Comparison of ENCODE assay signal across 21 cellular contexts in genomic region chr13:70634893-70635292, GRCh38.
A peak's percentile ranks its signal among the peaks of the same experiment; 100 is the strongest.
DNase-seq lines count a peak whose midpoint lies in the region; ATAC-seq, FAIRE-seq and TF ChIP-seq lines count a peak whose summit lies in the region.
"Had no signal": no experiment of that assay in that cellular context is flagged by ENCODE, and none has a peak within 500 bp of the region (broad histone marks: within the 10 kb centered on the region; RNA-seq: fewer than 3 reads in every experiment).

No MANE protein-coding gene starts in this region.

- no peak overlapping the region for H3K4me3 Mint-ChIP-seq in progenitor cell of endocrine pancreas (ENCODE audit: low read depth)
- H3K4me3 Mint-ChIP-seq: CD4-positive, alpha-beta memory T cell; HFFc6 had no signal

- FAIRE-seq in bronchial epithelial cell (lab: Jason Lieb, UNC), result no peak
- FAIRE-seq in urothelium cell line (lab: Jason Lieb, UNC), result no peak
- FAIRE-seq: GM12891, GM18507, H54 had no signal

- H3K27me3 ChIP-seq in bronchial epithelial cell (ENCODE audit: control insufficient read depth, insufficient read depth, low read length), result no peaks in the 10 kb centered on the region

- no peaks in the 10 kb centered on the region for H3K36me3 ChIP-seq in bronchial epithelial cell (ENCODE audit: control insufficient read depth, insufficient read depth, low read length)
- H3K36me3 ChIP-seq: HAP-1 had no signal

- H3K36me3 Mint-ChIP-seq in progenitor cell of endocrine pancreas (ENCODE audit: insufficient read depth), result no peaks in the 10 kb centered on the region
- H3K36me3 Mint-ChIP-seq: CD4-positive, alpha-beta memory T cell had no signal

- H3K4me3 ChIP-seq in bronchial epithelial cell (ENCODE audit: low read depth, low read length), result no peak overlapping the region
- H3K4me3 ChIP-seq: HAP-1 had no signal

- no peak for ATAC-seq in GM18873 (IDR thresholded peaks at IDR 0.05; ENCODE audit: low FRiP score, unreplicated experiment)

- H3K27me3 Mint-ChIP-seq in progenitor cell of endocrine pancreas, result no peaks in the 10 kb centered on the region
- H3K27me3 Mint-ChIP-seq: CD4-positive, alpha-beta memory T cell had no signal

- no peaks in the 10 kb centered on the region for H3K9me3 Mint-ChIP-seq in progenitor cell of endocrine pancreas (ENCODE audit: low read depth)

- no peak for TF ChIP-seq EP300 in Ishikawa (IDR thresholded peaks at IDR 0.05; ENCODE audit: borderline replicate concordance)

- TF ChIP-seq RAD21 in Ishikawa (IDR thresholded peaks at IDR 0.05; ENCODE audit: low read depth), result no peak

- DNase-seq in bronchial epithelial cell (ENCODE audit: low read depth) (peak; percentile 35), iris pigment epithelial cell (ENCODE audit: low read depth) (peak; percentile 14), urothelium cell line (ENCODE audit: low spot score) (peak; percentile 1), NCI-H2107 (lab: John Stamatoyannopoulos, UW) (no peak), progenitor cell of endocrine pancreas (ENCODE audit: low spot score, unreplicated experiment) (no peak)
- DNase-seq: 8988T; C1 segment of cervical spinal cord; Calu3; CD4-positive, alpha-beta memory T cell; COR-L47; DMS53; DMS79 treated with DMSO at 0.1 percent for 48 hours; GF-D8; GOT3; HFFc6 had no signal

- no peaks in the 10 kb centered on the region for H3K4me1 Mint-ChIP-seq in progenitor cell of endocrine pancreas (ENCODE audit: low read depth)
- H3K4me1 Mint-ChIP-seq: CD4-positive, alpha-beta memory T cell had no signal

- no peak overlapping the region for H3K27ac Mint-ChIP-seq in progenitor cell of endocrine pancreas
- H3K27ac Mint-ChIP-seq: CD4-positive, alpha-beta memory T cell; HFFc6 had no signal

- no peak for TF ChIP-seq CTCF in bronchial epithelial cell (IDR thresholded peaks at IDR 0.05; ENCODE audit: insufficient read depth, low read length, severe bottlenecking)
- no peak for TF ChIP-seq CTCF in progenitor cell of endocrine pancreas (IDR thresholded peaks at IDR 0.05; ENCODE audit: unreplicated experiment)

TF ChIP-seq in Ishikawa, 13 proteins besides CTCF, POLR2A, EP300 and RAD21:
- TF ChIP-seq YY1 (IDR thresholded peaks at IDR 0.05; ENCODE audit: low read depth) (no peak), TEAD4 (IDR thresholded peaks at IDR 0.05) (peak; percentile 24; the same call in 1 of the 2 replicates)
TF ChIP-seq in Ishikawa: peak in this region for 1.

Comparison
In these comparisons a context has a peak if more than half of its experiments do, and no peak if none do; other contexts are left out.
1. DNase-seq: peak in bronchial epithelial cell (single experiment), iris pigment epithelial cell (single experiment) and urothelium cell line (single experiment); none in NCI-H2107 (single experiment) and progenitor cell of endocrine pancreas (single experiment).